17 cellular contexts compared by ENCODE assay signal in the genomic region with DNA sequence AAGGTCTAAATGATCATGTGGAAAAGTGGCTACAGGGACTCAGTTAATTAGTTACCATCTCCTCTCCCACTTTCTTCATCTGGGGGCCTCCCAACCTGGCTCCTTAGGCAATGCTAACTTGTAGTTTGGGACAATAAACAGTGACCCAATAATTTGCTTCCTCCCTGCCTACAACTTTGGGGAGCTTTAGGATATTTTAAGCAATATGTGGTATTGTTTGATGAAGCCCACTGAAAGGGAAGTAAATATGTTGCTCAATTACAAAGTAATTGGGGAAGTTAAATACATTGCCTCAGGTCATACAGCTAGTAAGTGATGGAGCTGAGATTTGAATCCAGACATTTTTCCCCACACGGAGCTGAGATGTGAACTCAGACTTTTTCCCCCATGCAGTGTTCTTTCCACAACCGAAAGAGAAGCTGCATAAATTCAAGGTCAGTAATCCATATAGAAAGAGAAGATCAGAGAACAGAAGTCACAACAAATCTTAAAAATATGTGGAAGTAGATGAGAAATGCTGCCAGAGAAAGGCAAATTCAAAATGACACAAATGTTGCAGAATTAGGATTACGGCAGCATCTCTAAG. TPM values are rescaled to one million over a fixed set of nuclear protein-coding genes. Genes with fewer than 3 reads are reported as not detected.
A peak's percentile ranks its signal among the peaks of the same experiment; 100 is the strongest.
DNase-seq lines count a peak whose midpoint lies in the region; ATAC-seq and TF ChIP-seq lines count a peak whose summit lies in the region.
"Had no signal": no experiment of that assay in that cellular context is flagged by ENCODE, and none has a peak within 500 bp of the region (broad histone marks: within the 10 kb centered on the region; RNA-seq: fewer than 3 reads in every experiment).

No MANE protein-coding gene starts in this region.

- no peak for ATAC-seq in left lobe of liver
- ATAC-seq in foreskin keratinocyte: no peak
- ATAC-seq: A549, T-cell had no signal

- TF ChIP-seq POLR2A in NB4 (IDR thresholded peaks at IDR 0.05; ENCODE audit: extremely low read depth, insufficient read length): no peak

- DNase-seq in GF-D8 (lab: John Stamatoyannopoulos, UW) (peak; percentile 33), NB4 (ENCODE audit: low read depth) (peak; percentile 50), SKM-1 (lab: John Stamatoyannopoulos, UW; ENCODE audit: unreplicated experiment) (peak; percentile 4), pons (ENCODE audit: low spot score) (peak; percentile 34), NCI-H226 (no peak), left lobe of liver (ENCODE audit: low spot score) (no peak), NCI-H146 (lab: John Stamatoyannopoulos, UW) (no peak), foreskin keratinocyte (no peak)
- DNase-seq: Caco-2; CD4-positive, CD25-positive, alpha-beta regulatory T cell; NCI-H1436 treated with DMSO at 0.1 percent for 48 hours; NCI-H2081; NCI-H510A treated with DMSO at 0.1 percent for 48 hours; RPMI8226; T-cell had no signal

- no peaks in the 10 kb centered on the region for H3K27me3 ChIP-seq in foreskin keratinocyte
- H3K27me3 ChIP-seq: SJSA1 had no signal

- H3K27ac ChIP-seq in foreskin keratinocyte: no peak overlapping the region
- H3K27ac ChIP-seq: A549, SJSA1 had no signal

- H3K4me1 ChIP-seq in foreskin keratinocyte: peaks cover 5% of the 10 kb centered on the region
- H3K4me1 ChIP-seq: A549, Caco-2 had no signal

- TF ChIP-seq CTCF in NB4 (IDR thresholded peaks at IDR 0.05; ENCODE audit: low read depth, low read length) (no peak), foreskin keratinocyte (conservative IDR thresholded peaks at IDR 0.05) (no peak)

- H3K4me3 ChIP-seq in NB4 (ENCODE audit: low read depth, low read length): no peak overlapping the region
- H3K4me3 ChIP-seq: A549, SJSA1 had no signal

RNA-seq across cellular contexts. Expression of a gene that starts 26.6 kb away (rescaled TPM):
- total RNA-seq in left lobe of liver (51.4 TPM), foreskin keratinocyte (20.3 and 22.4 TPM in 2 replicates)
- 9.0 and 9.2 TPM in 2 replicates for polyA plus RNA-seq in foreskin keratinocyte

RNA-seq across cellular contexts. Expression of a gene that starts 49.7 kb away (rescaled TPM):
- total RNA-seq in left lobe of liver (32.2 TPM), foreskin keratinocyte (14.6 and 16.9 TPM in 2 replicates)
- polyA plus RNA-seq in foreskin keratinocyte: 9.2 and 9.6 TPM in 2 replicates
- total RNA-seq: SJSA1 had no signal

Comparison
In these comparisons a context has a peak if more than half of its experiments do, and no peak if none do; other contexts are left out.
1. DNase-seq: peak in GF-D8 (single experiment), NB4 (single experiment), SKM-1 (single experiment) and pons (single experiment); none in NCI-H226 (single experiment), left lobe of liver (single experiment), NCI-H146 (single experiment) and foreskin keratinocyte (0 of 2).